Comparison of ENCODE assay signal across 16 cellular contexts in the genomic region with DNA sequence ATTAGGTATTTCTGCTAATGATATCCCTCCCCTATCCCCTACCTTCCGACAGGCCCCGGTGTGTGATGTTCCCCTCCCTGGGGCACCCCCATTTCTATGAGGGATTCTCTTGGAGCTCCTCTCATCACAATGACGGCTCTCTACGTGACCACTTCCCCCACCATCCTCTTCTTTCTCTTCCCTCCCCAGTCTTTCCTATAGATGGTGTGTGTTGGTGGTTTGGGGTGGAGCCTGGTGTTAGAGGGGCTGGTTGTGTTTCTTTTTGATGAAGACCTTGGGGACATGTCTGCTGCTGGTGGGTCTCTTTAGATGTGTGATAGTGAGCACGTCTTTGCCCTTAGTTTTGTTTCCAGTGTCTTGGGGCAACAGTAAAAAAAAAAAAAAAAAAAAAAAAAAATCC. TPM values are rescaled to one million over a fixed set of nuclear protein-coding genes. Genes with fewer than 3 reads are reported as not detected.
A peak's percentile ranks its signal among the peaks of the same experiment; 100 is the strongest.
DNase-seq lines count a peak whose midpoint lies in the region; ATAC-seq and TF ChIP-seq lines count a peak whose summit lies in the region.
"Had no signal": no experiment of that assay in that cellular context is flagged by ENCODE, and none has a peak within 500 bp of the region (broad histone marks: within the 10 kb centered on the region; RNA-seq: fewer than 3 reads in every experiment).

No MANE protein-coding gene starts in this region.

- ATAC-seq in DND-41 (ENCODE audit: insufficient read depth, low read depth) (peak; percentile 91), T-helper 17 cell (no peak)
- ATAC-seq in effector memory CD8-positive, alpha-beta T cell (replicated peaks): peak; percentile 26
- ATAC-seq: HepG2 had no signal

- intact Hi-C loops in spleen (cut with DNase I; ENCODE audit: low total_unique reads) (no loop called here), vagina (cut with DNase I) (no loop called here)

- H3K9me3 ChIP-seq in DND-41 (ENCODE audit: insufficient read depth, low read length, severe bottlenecking) (no peaks in the 10 kb centered on the region), spleen (no peaks in the 10 kb centered on the region), vagina (no peaks in the 10 kb centered on the region), T-helper 17 cell (ENCODE audit: control insufficient read depth, low read length, poor library complexity, severe bottlenecking) (no peaks in the 10 kb centered on the region)

- H3K27ac Mint-ChIP-seq in T-helper 2 cell treated with Interferon-gamma antibody and Interleukin-4, amounts not matched to agents 5 μg/mL and 100 μg/mL, for 36 hours: peak overlapping the region; percentile 1
- H3K27ac Mint-ChIP-seq in effector memory CD8-positive, alpha-beta T cell: peak overlapping the region in 1 of 2 donors; percentile 32
- no peak overlapping the region for H3K27ac Mint-ChIP-seq in T-helper 17 cell
- H3K27ac Mint-ChIP-seq: B cell had no signal

- no peak overlapping the region for H3K9ac ChIP-seq in DND-41 (ENCODE audit: low read depth, low read length)
- H3K9ac ChIP-seq: KMS-11 had no signal

- peak overlapping the region; percentile 13 for H3K4me3 Mint-ChIP-seq in T-helper 2 cell treated with Interferon-gamma antibody and Interleukin-4, amounts not matched to agents 5 μg/mL and 100 μg/mL, for 36 hours
- H3K4me3 Mint-ChIP-seq in effector memory CD8-positive, alpha-beta T cell: no peak overlapping the region
- H3K4me3 Mint-ChIP-seq in T-helper 17 cell: no peak overlapping the region
- H3K4me3 Mint-ChIP-seq: B cell had no signal

- no peaks in the 10 kb centered on the region for H3K27me3 ChIP-seq in DND-41 (ENCODE audit: insufficient read depth, low read length, poor library complexity)
- H3K27me3 ChIP-seq in spleen (replicated peaks in 1 of 7): no peaks in the 10 kb centered on the region
- H3K27me3 ChIP-seq in vagina: no peaks in the 10 kb centered on the region

- H3K4me3 ChIP-seq in DND-41 (ENCODE audit: low read depth in 1 of 2, low read length in 2 of 2): no peak overlapping the region
- no peak overlapping the region for H3K4me3 ChIP-seq in spleen
- H3K4me3 ChIP-seq in vagina: no peak overlapping the region

- peaks cover 18% of the 10 kb centered on the region for H3K4me1 Mint-ChIP-seq in T-helper 2 cell treated with Interferon-gamma antibody and Interleukin-4, amounts not matched to agents 5 μg/mL and 100 μg/mL, for 36 hours (ENCODE audit: low read depth)
- peaks cover 9 to 16% of the 10 kb centered on the region in 2 donors for H3K4me1 Mint-ChIP-seq in effector memory CD8-positive, alpha-beta T cell (ENCODE audit: low read depth in 2 of 2)
- H3K4me1 Mint-ChIP-seq in T-helper 17 cell: peaks cover 10% of the 10 kb centered on the region
- H3K4me1 Mint-ChIP-seq: B cell had no signal

- no peak for TF ChIP-seq CTCF in DND-41 (IDR thresholded peaks at IDR 0.05; ENCODE audit: borderline replicate concordance, extremely low read depth, low read length, poor library complexity, severe bottlenecking)
- no peak for TF ChIP-seq CTCF in spleen (IDR thresholded peaks at IDR 0.05 in 8 of 11, conservative IDR thresholded peaks at IDR 0.05 in 3 of 11)
- no peak for TF ChIP-seq CTCF in vagina (IDR thresholded peaks at IDR 0.05)

- H3K79me2 ChIP-seq in DND-41 (ENCODE audit: insufficient read depth, low read length): no peaks in the 10 kb centered on the region

- H3K4me1 ChIP-seq in DND-41 (ENCODE audit: insufficient read depth, low read length) (peaks cover 40% of the 10 kb centered on the region), spleen (peaks cover 0 to 8% (median 0%) of the 10 kb centered on the region in 6 donors), vagina (no peaks in the 10 kb centered on the region)

- no peak overlapping the region; the same call in 1 of the 2 replicates for H3K4me2 ChIP-seq in DND-41 (ENCODE audit: insufficient read depth, low read length)
- H3K4me2 ChIP-seq: KMS-11 had no signal

- DNase-seq in DND-41 (peak; percentile 81), spleen (peak; percentile 29), vagina (ENCODE audit: extremely low spot score in 2 of 2) (no peak), NCI-H748 treated with DMSO at 0.1 percent for 48 hours (lab: John Stamatoyannopoulos, UW) (no peak), T-helper 17 cell (no peak)
- DNase-seq in T-helper 2 cell treated with Interferon-gamma antibody and Interleukin-4, amounts not matched to agents 5 μg/mL and 100 μg/mL, for 36 hours (ENCODE audit: low spot score): no peak
- no peak for DNase-seq in effector memory CD8-positive, alpha-beta T cell
- DNase-seq: GF-D8, NCI-H1048, NCI-H1436 treated with DMSO at 0.1 percent for 48 hours, NCI-H2081, NCI-H774 had no signal

- no peaks in the 10 kb centered on the region for H4K20me1 ChIP-seq in DND-41 (ENCODE audit: insufficient read depth, low read length)

- no peaks in the 10 kb centered on the region for H3K36me3 ChIP-seq in DND-41 (ENCODE audit: insufficient read depth, low read length)
- H3K36me3 ChIP-seq in spleen: no peaks in the 10 kb centered on the region
- no peaks in the 10 kb centered on the region for H3K36me3 ChIP-seq in vagina

- H3K9me3 Mint-ChIP-seq in T-helper 2 cell treated with Interferon-gamma antibody and Interleukin-4, amounts not matched to agents 5 μg/mL and 100 μg/mL, for 36 hours: no peaks in the 10 kb centered on the region
- no peaks in the 10 kb centered on the region for H3K9me3 Mint-ChIP-seq in effector memory CD8-positive, alpha-beta T cell
- H3K9me3 Mint-ChIP-seq: CD8-positive, alpha-beta memory T cell had no signal

- H2AFZ ChIP-seq in DND-41 (ENCODE audit: low read depth, low read length): no peak overlapping the region

- WGBS in spleen, 5 donors: 35 to 60% (median 46%) methylated on average over 5 of the region's 5 CpGs

- no peak for TF ChIP-seq POLR2A in spleen (IDR thresholded peaks at IDR 0.05)
- TF ChIP-seq POLR2A in vagina (IDR thresholded peaks at IDR 0.05): no peak

- H3K36me3 Mint-ChIP-seq in T-helper 2 cell treated with Interferon-gamma antibody and Interleukin-4, amounts not matched to agents 5 μg/mL and 100 μg/mL, for 36 hours (ENCODE audit: low read depth): no peaks in the 10 kb centered on the region
- peaks cover 2% of the 10 kb centered on the region for H3K36me3 Mint-ChIP-seq in effector memory CD8-positive, alpha-beta T cell (ENCODE audit: insufficient read depth)
- H3K36me3 Mint-ChIP-seq in T-helper 17 cell (ENCODE audit: low read depth): peaks cover 4% of the 10 kb centered on the region

- no peaks in the 10 kb centered on the region for H3K27me3 Mint-ChIP-seq in T-helper 2 cell treated with Interferon-gamma antibody and Interleukin-4, amounts not matched to agents 5 μg/mL and 100 μg/mL, for 36 hours (ENCODE audit: low read depth)
- H3K27me3 Mint-ChIP-seq in effector memory CD8-positive, alpha-beta T cell: peaks cover 0 to 28% of the 10 kb centered on the region in 2 donors
- peaks cover 24% of the 10 kb centered on the region for H3K27me3 Mint-ChIP-seq in T-helper 17 cell

- no peak overlapping the region; the same call in 1 of the 2 replicates for H3K27ac ChIP-seq in DND-41 (ENCODE audit: low read length)
- H3K27ac ChIP-seq in spleen: no peak overlapping the region
- H3K27ac ChIP-seq in vagina: no peak overlapping the region
- H3K27ac ChIP-seq: KMS-11 had no signal

RNA-seq across cellular contexts. Expression of gene RPS24, which starts 28.6 kb away (rescaled TPM):
- total RNA-seq in spleen (1,000 to 10,000 TPM; 1,007 to 1,809 (median 1,273) TPM), vagina (3,291 TPM), T-helper 17 cell (1,000 to 10,000 TPM; 1,044 to 1,284 TPM)
- polyA plus RNA-seq in spleen: 1,000 to 10,000 TPM; 6,228 to 8,141 (median 7,483) TPM

RNA-seq across cellular contexts. Expression of gene POLR3A, which starts 33.0 kb away (rescaled TPM):
- total RNA-seq in spleen (10 to 100 TPM; 11.9 to 18.9 (median 15.8) TPM), vagina (16.9 TPM), T-helper 17 cell (10 to 100 TPM; 10.9 to 12.0 TPM)
- 1 to 10 TPM; 2.7 to 4.3 (median 3.3) TPM for polyA plus RNA-seq in spleen

Comparison
In these comparisons a context has a peak if more than half of its experiments do, and no peak if none do; other contexts are left out.
1. DNase-seq: peak in DND-41 (single experiment) and spleen (single experiment); none in T-helper 2 cell treated with Interferon-gamma antibody and Interleukin-4, amounts not matched to agents 5 μg/mL and 100 μg/mL, for 36 hours (single experiment), effector memory CD8-positive, alpha-beta T cell (0 of 3), vagina (0 of 2), NCI-H748 treated with DMSO at 0.1 percent for 48 hours (single experiment) and T-helper 17 cell (0 of 3).